11 cellular contexts compared by ENCODE assay signal in the genomic region with DNA sequence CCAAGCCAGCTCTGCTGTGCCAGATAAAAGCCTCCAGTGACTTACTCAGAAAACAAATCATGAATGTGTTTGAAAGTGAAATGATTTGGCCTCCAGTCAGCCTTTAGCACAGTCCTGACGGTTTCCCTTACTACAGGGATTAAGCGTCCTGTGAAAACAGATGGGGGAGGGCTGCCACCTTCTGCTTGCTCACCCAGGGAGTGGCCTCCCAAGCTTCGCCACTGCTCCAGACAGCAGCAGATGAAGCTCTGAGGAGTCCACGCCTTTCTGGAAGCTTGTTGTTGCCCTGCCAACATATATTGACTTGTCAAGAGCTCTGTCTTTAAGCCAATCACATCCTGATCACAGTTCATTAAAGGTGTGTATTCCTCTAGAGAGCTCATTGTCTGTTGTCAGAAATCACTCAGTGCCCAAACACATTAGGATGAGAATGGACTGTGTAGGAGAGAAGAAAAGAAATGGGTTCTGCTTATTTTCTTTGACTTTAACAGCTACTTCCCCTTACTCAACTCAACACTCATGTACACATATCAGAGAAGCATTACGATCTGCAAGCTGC. TPM values are rescaled to one million over a fixed set of nuclear protein-coding genes. Genes with fewer than 3 reads are reported as not detected.
DNase-seq lines count a peak whose midpoint lies in the region; ATAC-seq and TF ChIP-seq lines count a peak whose summit lies in the region.
"Had no signal": no experiment of that assay in that cellular context is flagged by ENCODE, and none has a peak within 500 bp of the region (broad histone marks: within the 10 kb centered on the region; RNA-seq: fewer than 3 reads in every experiment).

No MANE protein-coding gene starts in this region.

- H2AFZ ChIP-seq in DND-41 (ENCODE audit: low read depth, low read length): no peak overlapping the region

- 16 to 27% methylated on average over 4 of the region's 5 CpGs for WGBS in esophagus squamous epithelium, 2 donors

- intact Hi-C loops in esophagus squamous epithelium (cut with DNase I): no loop called here

- H3K36me3 ChIP-seq in DND-41 (ENCODE audit: insufficient read depth, low read length) (no peaks in the 10 kb centered on the region), esophagus squamous epithelium (no peaks in the 10 kb centered on the region)

- ATAC-seq in DND-41 (ENCODE audit: insufficient read depth, low read depth) (peak; percentile 47; the same call in 1 of the 3 replicates), omental fat pad (ENCODE audit: low FRiP score) (peak; percentile 21)
- ATAC-seq: activated CD8-positive, alpha-beta T cell treated with anti-CD3 and anti-CD28 coated beads for 36 hours had no signal

- no peaks in the 10 kb centered on the region for H4K20me1 ChIP-seq in DND-41 (ENCODE audit: insufficient read depth, low read length)

- no peak overlapping the region for H3K4me2 ChIP-seq in DND-41 (ENCODE audit: insufficient read depth, low read length)

- TF ChIP-seq CTCF in DND-41 (IDR thresholded peaks at IDR 0.05; ENCODE audit: borderline replicate concordance, extremely low read depth, low read length, poor library complexity, severe bottlenecking) (no peak), esophagus squamous epithelium (IDR thresholded peaks at IDR 0.05) (no peak), omental fat pad (IDR thresholded peaks at IDR 0.05) (no peak)

- no peak overlapping the region for H3K9ac ChIP-seq in DND-41 (ENCODE audit: low read depth, low read length)

- H3K9me3 ChIP-seq in DND-41 (ENCODE audit: insufficient read depth, low read length, severe bottlenecking) (no peaks in the 10 kb centered on the region), esophagus squamous epithelium (no peaks in the 10 kb centered on the region)

- no peak overlapping the region for H3K4me3 ChIP-seq in DND-41 (ENCODE audit: low read depth in 1 of 2, low read length in 2 of 2)
- no peak overlapping the region for H3K4me3 ChIP-seq in esophagus squamous epithelium

- DNase-seq in DND-41 (no peak), NCI-H82 treated with DMSO at 0.1 percent for 48 hours (lab: John Stamatoyannopoulos, UW; ENCODE audit: unreplicated experiment) (peak; percentile 55), esophagus squamous epithelium (lab: John Stamatoyannopoulos, UW) (no peak), omental fat pad (ENCODE audit: low spot score) (no peak), DMS79 treated with DMSO at 0.1 percent for 48 hours (lab: John Stamatoyannopoulos, UW) (no peak), epidermal melanocyte (ENCODE audit: insufficient read length, low spot score) (no peak), hepatic stellate cell (ENCODE audit: low spot score) (no peak)
- DNase-seq in stimulated activated naive CD4-positive, alpha-beta T cell (lab: John Stamatoyannopoulos, UW): no peak
- DNase-seq: activated CD8-positive, alpha-beta T cell treated with anti-CD3 and anti-CD28 coated beads for 36 hours; DMS79; left cardiac atrium had no signal

- H3K27me3 ChIP-seq in DND-41 (ENCODE audit: insufficient read depth, low read length, poor library complexity) (no peaks in the 10 kb centered on the region), esophagus squamous epithelium (no peaks in the 10 kb centered on the region)

- no peaks in the 10 kb centered on the region for H3K79me2 ChIP-seq in DND-41 (ENCODE audit: insufficient read depth, low read length)

- H3K27ac ChIP-seq in DND-41 (ENCODE audit: low read length): no peak overlapping the region
- H3K27ac ChIP-seq in esophagus squamous epithelium: peak overlapping the region; percentile 65 to 81 (median 72)

- TF ChIP-seq POLR2A in esophagus squamous epithelium (IDR thresholded peaks at IDR 0.05): no peak

- H3K4me1 ChIP-seq in DND-41 (ENCODE audit: insufficient read depth, low read length) (peaks cover 8% of the 10 kb centered on the region), esophagus squamous epithelium (peaks cover 14 to 54% (median 19%) of the 10 kb centered on the region in 3 donors)

RNA-seq across cellular contexts. Expression of gene FYB1, which starts 4.9 kb away (rescaled TPM):
- 10 to 100 TPM in 3 of 4 donors, 1 to 10 TPM in 1; 2.8 to 14.1 (median 11.9) TPM for total RNA-seq in esophagus squamous epithelium
- 10 to 100 TPM; 13.2 to 46.2 (median 22.6) TPM for total RNA-seq in omental fat pad
